1 cellular context compared by ENCODE assay signal in genomic region chr2:74865770-74866674, GRCh38.
TF ChIP-seq lines count a peak whose summit lies in the region.

No MANE protein-coding gene starts in this region.

TF ChIP-seq in HepG2, 621 proteins besides CTCF, POLR2A, EP300 and RAD21 (continued from another document and continues in another):
- TF ChIP-seq ARID4A (CRISPR knock-in tag; IDR thresholded peaks at IDR 0.05; ENCODE audit: borderline replicate concordance) (no peak; the same call in 1 of the 2 replicates), REST (IDR thresholded peaks at IDR 0.05; ENCODE audit: borderline replicate concordance in 1 of 2, low read depth in 1 of 2, low read length in 2 of 2) (no peak), ZBTB34 (CRISPR knock-in tag; IDR thresholded peaks at IDR 0.05) (no peak), ZNF138 (CRISPR knock-in tag; IDR thresholded peaks at IDR 0.05; ENCODE audit: low read depth) (no peak), KLF16 (CRISPR knock-in tag; IDR thresholded peaks at IDR 0.05) (no peak), ZNF781 (CRISPR knock-in tag; IDR thresholded peaks at IDR 0.05; ENCODE audit: borderline replicate concordance, not compliant biosample characterization) (no peak), ZNF619 (CRISPR knock-in tag; IDR thresholded peaks at IDR 0.05) (0 out of 2 replicates have a peak, but pooled peaks have one; percentile 8), TMF1 (CRISPR knock-in tag; IDR thresholded peaks at IDR 0.05; ENCODE audit: low read depth) (no peak), THAP9 (CRISPR knock-in tag; IDR thresholded peaks at IDR 0.05; ENCODE audit: borderline replicate concordance) (no peak), MYC (CRISPR knock-in tag; IDR thresholded peaks at IDR 0.05; ENCODE audit: borderline replicate concordance) (no peak), KDM1A (CRISPR knock-in tag; IDR thresholded peaks at IDR 0.05) (peak; percentile 61; the same call in 1 of the 2 replicates), SCMH1 (CRISPR knock-in tag; IDR thresholded peaks at IDR 0.05; ENCODE audit: borderline replicate concordance) (no peak), ZNF761 (CRISPR knock-in tag; conservative IDR thresholded peaks at IDR 0.05) (no peak), NFRKB (IDR thresholded peaks at IDR 0.05) (no peak), SOX13 (IDR thresholded peaks at IDR 0.05) (no peak), SOX13 (CRISPR knock-in tag; conservative IDR thresholded peaks at IDR 0.05 in 1 of 2, IDR thresholded peaks at IDR 0.05 in 1 of 2) (no peak), ZNF121 (CRISPR knock-in tag; IDR thresholded peaks at IDR 0.05) (no peak), ZFP37 (CRISPR knock-in tag; IDR thresholded peaks at IDR 0.05; ENCODE audit: borderline replicate concordance) (no peak), NR2F1 (CRISPR knock-in tag; IDR thresholded peaks at IDR 0.05) (peak; percentile 46 to 54; a peak in 2 of 4 replicates), YEATS4 (CRISPR knock-in tag; IDR thresholded peaks at IDR 0.05; ENCODE audit: borderline replicate concordance) (no peak), FOXK2 (IDR thresholded peaks at IDR 0.05) (no peak), GATAD2A (CRISPR knock-in tag; IDR thresholded peaks at IDR 0.05) (peak; percentile 41; the same call in 1 of the 2 replicates), FOSL2 (CRISPR knock-in tag; IDR thresholded peaks at IDR 0.05) (peak; percentile 87), TCF7 (IDR thresholded peaks at IDR 0.05; ENCODE audit: low read depth) (no peak), ELF4 (CRISPR knock-in tag; IDR thresholded peaks at IDR 0.05; ENCODE audit: borderline replicate concordance) (no peak), ZNF136 (CRISPR knock-in tag; IDR thresholded peaks at IDR 0.05; ENCODE audit: low read depth) (no peak), ZMYM3 (CRISPR knock-in tag; IDR thresholded peaks at IDR 0.05) (peak; percentile 40), RELA (CRISPR knock-in tag; IDR thresholded peaks at IDR 0.05) (no peak), IRF9 (CRISPR knock-in tag; IDR thresholded peaks at IDR 0.05; ENCODE audit: borderline replicate concordance) (no peak), E2F2 (CRISPR knock-in tag; IDR thresholded peaks at IDR 0.05; ENCODE audit: borderline replicate concordance) (no peak), ELF3 (CRISPR knock-in tag; IDR thresholded peaks at IDR 0.05) (no peak), GRHL1 (CRISPR knock-in tag; conservative IDR thresholded peaks at IDR 0.05) (no peak), ZNF883 (CRISPR knock-in tag; IDR thresholded peaks at IDR 0.05; ENCODE audit: not compliant biosample characterization) (no peak), ATF3 (CRISPR knock-in tag; IDR thresholded peaks at IDR 0.05) (peak; percentile 46; the same call in 1 of the 2 replicates), ZBTB43 (CRISPR knock-in tag; conservative IDR thresholded peaks at IDR 0.05) (no peak), NR2C2 (CRISPR knock-in tag; IDR thresholded peaks at IDR 0.05; ENCODE audit: borderline replicate concordance) (peak; percentile 66), ZEB1 (IDR thresholded peaks at IDR 0.05; ENCODE audit: insufficient replicate concordance, low read depth) (no peak), PAXIP1 (CRISPR knock-in tag; conservative IDR thresholded peaks at IDR 0.05) (no peak), SYNCRIP (IDR thresholded peaks at IDR 0.05; ENCODE audit: insufficient read depth, low read depth, low read length) (no peak)
